In genomic region chr13:64801768-64802167, GRCh38 we compare ENCODE assay signal across 35 cellular contexts.
"Had no signal": no experiment of that assay in that cellular context is flagged by ENCODE, and none has a peak within 500 bp of the region (broad histone marks: within the 10 kb centered on the region; RNA-seq: fewer than 3 reads in every experiment).

No MANE protein-coding gene starts in this region.

- H3K36me3 ChIP-seq: ascending aorta, cardiac muscle cell had no signal

- H3K36me3 Mint-ChIP-seq: activated CD4-positive, alpha-beta memory T cell treated with anti-CD3 and anti-CD28 coated beads for 36 hours; activated naive CD4-positive, alpha-beta T cell treated with anti-CD3 and anti-CD28 coated beads, Interleukin-2, amount 50 U/mL, for 72 hours; activated naive CD8-positive, alpha-beta T cell treated with anti-CD3 and anti-CD28 coated beads for 36 hours; brain had no signal

- H3K27ac Mint-ChIP-seq: activated B cell treated with CpG ODN at 0.5 μM for 24 hours; activated CD4-positive, alpha-beta memory T cell treated with anti-CD3 and anti-CD28 coated beads for 36 hours; activated CD4-positive, alpha-beta T cell treated with anti-CD3 and anti-CD28 coated beads, Interleukin-2, amount 10 ng/mL, durations not matched to agents 24 days and 14 days; activated CD8-positive, alpha-beta T cell treated with anti-CD3 and anti-CD28 coated beads for 36 hours; activated naive CD4-positive, alpha-beta T cell treated with anti-CD3 and anti-CD28 coated beads for 36 hours; activated naive CD4-positive, alpha-beta T cell treated with anti-CD3 and anti-CD28 coated beads, Interleukin-2, amount 50 U/mL, for 72 hours; activated naive CD8-positive, alpha-beta T cell treated with anti-CD3 and anti-CD28 coated beads for 36 hours; activated T-cell treated with anti-CD3 and anti-CD28 coated beads, Interleukin-2, amount 50 U/mL, for 72 hours; activated T-helper 1 cell treated with anti-CD3 and anti-CD28 coated beads, Interleukin-12 subunit alpha, Interleukin-12 subunit beta, Interleukin-2, Interleukin-4 antibody, amounts not matched to agents 30 ng/mL and 10 ng/mL and 1 ng/mL, durations not matched to agents 14 hours and 24 hours and 36 hours; activated T-helper 17 cell treated with anti-CD3 and anti-CD28 coated beads, Interleukin-2, amount 50 U/mL, for 72 hours; brain; T-helper 1 cell treated with Interleukin-12 subunit alpha and Interleukin-12 subunit beta and Interleukin-4 antibody, amounts not matched to agents 30 μg/mL and 1 μg/mL, for 36 hours; T-helper 2 cell treated with Interferon-gamma antibody and Interleukin-4, amounts not matched to agents 5 μg/mL and 100 μg/mL, for 36 hours had no signal

- H3K4me3 Mint-ChIP-seq: activated B cell treated with CpG ODN at 0.5 μM for 24 hours; activated CD4-positive, alpha-beta memory T cell treated with anti-CD3 and anti-CD28 coated beads for 36 hours; activated CD4-positive, alpha-beta T cell treated with anti-CD3 and anti-CD28 coated beads, Interleukin-2, amount 10 ng/mL, durations not matched to agents 24 days and 14 days; activated CD8-positive, alpha-beta T cell treated with anti-CD3 and anti-CD28 coated beads for 36 hours; activated naive CD4-positive, alpha-beta T cell treated with anti-CD3 and anti-CD28 coated beads for 36 hours; activated naive CD8-positive, alpha-beta T cell treated with anti-CD3 and anti-CD28 coated beads for 36 hours; activated T-cell treated with anti-CD3 and anti-CD28 coated beads, Interleukin-2, amount 50 U/mL, for 4 hours; activated T-cell treated with anti-CD3 and anti-CD28 coated beads, Interleukin-2, amount 50 U/mL, for 72 hours; activated T-helper 1 cell treated with anti-CD3 and anti-CD28 coated beads, Interleukin-12 subunit alpha, Interleukin-12 subunit beta, Interleukin-2, Interleukin-4 antibody, amounts not matched to agents 30 ng/mL and 10 ng/mL and 1 ng/mL, durations not matched to agents 14 hours and 24 hours and 36 hours; activated T-helper 17 cell treated with anti-CD3 and anti-CD28 coated beads, Interleukin-2, amount 50 U/mL, for 72 hours; brain; central memory CD8-positive, alpha-beta T cell; T-helper 1 cell treated with Interleukin-12 subunit alpha and Interleukin-12 subunit beta and Interleukin-4 antibody, amounts not matched to agents 30 μg/mL and 1 μg/mL, for 36 hours; T-helper 2 cell treated with Interferon-gamma antibody and Interleukin-4, amounts not matched to agents 5 μg/mL and 100 μg/mL, for 36 hours had no signal

- H3K27me3 Mint-ChIP-seq: activated B cell treated with CpG ODN at 0.5 μM for 24 hours; activated CD4-positive, alpha-beta memory T cell treated with anti-CD3 and anti-CD28 coated beads for 36 hours; activated CD4-positive, alpha-beta T cell treated with anti-CD3 and anti-CD28 coated beads, Interleukin-2, amount 10 ng/mL, durations not matched to agents 24 days and 14 days; activated CD8-positive, alpha-beta T cell treated with anti-CD3 and anti-CD28 coated beads for 36 hours; activated naive CD8-positive, alpha-beta T cell treated with anti-CD3 and anti-CD28 coated beads for 36 hours; activated T-helper 17 cell treated with anti-CD3 and anti-CD28 coated beads, Interleukin-2, amount 50 U/mL, for 72 hours; brain; central memory CD8-positive, alpha-beta T cell had no signal

- ATAC-seq: activated CD8-positive, alpha-beta T cell treated with anti-CD3 and anti-CD28 coated beads for 36 hours; activated naive CD4-positive, alpha-beta T cell treated with anti-CD3 and anti-CD28 coated beads, Interleukin-2, amount 50 U/mL, for 72 hours; activated T-cell treated with anti-CD3 and anti-CD28 coated beads, Interleukin-2, amount 50 U/mL, for 4 hours; activated T-cell treated with anti-CD3 and anti-CD28 coated beads, Interleukin-2, amount 50 U/mL, for 72 hours; activated T-helper 17 cell treated with anti-CD3 and anti-CD28 coated beads, Interleukin-2, amount 50 U/mL, for 72 hours had no signal

- H3K27ac ChIP-seq: ascending aorta, cardiac muscle cell, VCaP had no signal

- H3K27me3 ChIP-seq: ascending aorta, cardiac muscle cell had no signal

- H3K9me3 ChIP-seq: ascending aorta had no signal

- DNase-seq: activated B cell treated with CpG ODN at 0.5 μM for 24 hours; activated CD4-positive, alpha-beta memory T cell treated with anti-CD3 and anti-CD28 coated beads for 36 hours; activated CD4-positive, alpha-beta T cell treated with anti-CD3 and anti-CD28 coated beads for 4 hours; activated CD4-positive, alpha-beta T cell treated with anti-CD3 and anti-CD28 coated beads, Interleukin-2, amount 10 ng/mL, durations not matched to agents 24 days and 14 days; activated CD4-positive, alpha-beta T cell treated with anti-CD3 and anti-CD28 coated beads, Interleukin-2, amount 50 U/mL, for 1 hour; activated CD4-positive, alpha-beta T cell treated with anti-CD3 and anti-CD28 coated beads, Interleukin-2, amount 50 U/mL, for 4 hours; activated CD4-positive, CD25-positive, alpha-beta regulatory T cell treated with anti-CD3 and anti-CD28 coated beads, Interleukin-2, amount 50 U/mL, for 72 hours; activated CD8-positive, alpha-beta memory T cell treated with anti-CD3 and anti-CD28 coated beads, Interleukin-2, amount 50 U/mL, for 4 hours; activated CD8-positive, alpha-beta T cell treated with anti-CD3 and anti-CD28 coated beads for 36 hours; activated effector memory CD4-positive, alpha-beta T cell treated with anti-CD3 and anti-CD28 coated beads, Interleukin-2, amount 50 U/mL, for 16 hours; activated gamma-delta T cell treated with Interleukin-2 at 50 U/mL for 16 hours; activated naive CD4-positive, alpha-beta T cell; activated naive CD4-positive, alpha-beta T cell treated with anti-CD3 and anti-CD28 coated beads for 36 hours; activated naive CD4-positive, alpha-beta T cell treated with anti-CD3 and anti-CD28 coated beads, Interleukin-2, amount 50 U/mL, for 16 hours; activated naive CD8-positive, alpha-beta T cell treated with anti-CD3 and anti-CD28 coated beads for 36 hours; activated T-cell treated with anti-CD3 and anti-CD28 coated beads for 4 hours; activated T-cell treated with anti-CD3 and anti-CD28 coated beads, Interleukin-2, amount 50 U/mL, for 1 hour; activated T-cell treated with anti-CD3 and anti-CD28 coated beads, Interleukin-2, amount 50 U/mL, for 4 hours; activated T-cell treated with anti-CD3 and anti-CD28 coated beads, Interleukin-2, amount 50 U/mL, for 72 hours; amygdala; anterior cingulate cortex; caudate nucleus; cerebellar nuclear complex; T-helper 2 cell; T-helper 9 cell had no signal

- H3K9me3 Mint-ChIP-seq: activated naive CD8-positive, alpha-beta T cell treated with anti-CD3 and anti-CD28 coated beads for 36 hours; activated T-helper 1 cell treated with anti-CD3 and anti-CD28 coated beads, Interleukin-12 subunit alpha, Interleukin-12 subunit beta, Interleukin-2, Interleukin-4 antibody, amounts not matched to agents 30 ng/mL and 10 ng/mL and 1 ng/mL, durations not matched to agents 14 hours and 24 hours and 36 hours; activated T-helper 17 cell treated with anti-CD3 and anti-CD28 coated beads, Interleukin-2, amount 50 U/mL, for 72 hours; brain; central memory CD8-positive, alpha-beta T cell; T-helper 1 cell treated with Interleukin-12 subunit alpha and Interleukin-12 subunit beta and Interleukin-4 antibody, amounts not matched to agents 30 μg/mL and 1 μg/mL, for 36 hours had no signal

- H3K4me1 ChIP-seq: ascending aorta had no signal

- H3K4me1 Mint-ChIP-seq: activated B cell treated with CpG ODN at 0.5 μM for 24 hours; activated CD4-positive, alpha-beta T cell treated with anti-CD3 and anti-CD28 coated beads, Interleukin-2, amount 10 ng/mL, durations not matched to agents 24 days and 14 days; activated naive CD8-positive, alpha-beta T cell treated with anti-CD3 and anti-CD28 coated beads for 36 hours; activated T-helper 17 cell treated with anti-CD3 and anti-CD28 coated beads, Interleukin-2, amount 50 U/mL, for 72 hours; brain; central memory CD8-positive, alpha-beta T cell had no signal

- H3K4me3 ChIP-seq: ascending aorta, cardiac muscle cell had no signal
